Comparison of ENCODE assay signal across 1 cellular context in the genomic region with DNA sequence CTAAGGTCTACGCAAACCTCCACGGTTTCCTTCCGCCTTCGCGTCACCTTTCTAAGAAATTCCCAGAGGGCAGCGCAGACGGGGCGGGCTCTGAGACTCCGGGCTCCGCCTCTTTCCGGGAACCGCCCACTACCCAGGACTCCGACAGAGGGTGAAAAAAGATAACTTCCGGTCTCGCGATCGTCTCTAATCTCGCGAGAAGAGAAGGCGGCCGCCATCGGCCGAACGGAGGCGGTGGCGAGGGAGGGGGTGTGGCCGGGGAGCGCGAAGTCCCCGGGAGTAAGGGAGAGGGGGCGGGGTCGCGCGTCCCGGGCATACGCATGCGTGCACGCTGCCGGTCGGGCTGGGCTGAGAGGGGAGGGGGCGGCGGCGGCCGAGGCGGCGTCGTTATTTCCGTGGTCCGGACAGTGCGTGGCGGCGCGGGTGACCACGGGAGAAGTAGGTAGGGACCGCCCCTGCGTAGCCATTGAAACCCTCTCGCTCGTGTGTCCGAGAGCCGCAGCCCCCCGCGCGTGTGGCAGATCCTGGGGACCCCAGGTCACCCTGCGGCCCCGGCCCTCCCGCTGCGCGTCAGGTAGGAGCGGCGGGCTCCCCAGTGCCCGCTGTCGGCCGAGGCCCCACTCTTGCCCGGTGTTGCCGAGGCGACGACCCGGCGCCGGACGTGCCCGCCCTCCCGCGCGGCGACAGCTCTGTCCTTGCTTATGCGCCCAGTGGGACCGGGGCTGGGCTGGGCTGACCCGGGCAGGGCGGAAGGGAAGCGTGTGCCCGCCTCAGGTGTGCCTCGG.
TF ChIP-seq lines count a peak whose summit lies in the region.

A gene (plus strand): TSS at position 315 of the 785 bp plus-strand sequence. CDS start 1,014 bp downstream, outside the sequence.

TF ChIP-seq in HEK293, 187 proteins besides CTCF, POLR2A, EP300 and RAD21 (continued from another document and continues in another):
- peak; percentile 59; the same call in 1 of the 2 replicates for TF ChIP-seq ZNF561 (tag by site-specific recombination; IDR thresholded peaks at IDR 0.05; ENCODE audit: borderline replicate concordance)
- peak; percentile 97 for TF ChIP-seq KLF16 (tag by site-specific recombination; IDR thresholded peaks at IDR 0.05)
- TF ChIP-seq GLIS2 (tag by site-specific recombination; IDR thresholded peaks at IDR 0.05): peak; percentile 87
- TF ChIP-seq, protein P1, sequence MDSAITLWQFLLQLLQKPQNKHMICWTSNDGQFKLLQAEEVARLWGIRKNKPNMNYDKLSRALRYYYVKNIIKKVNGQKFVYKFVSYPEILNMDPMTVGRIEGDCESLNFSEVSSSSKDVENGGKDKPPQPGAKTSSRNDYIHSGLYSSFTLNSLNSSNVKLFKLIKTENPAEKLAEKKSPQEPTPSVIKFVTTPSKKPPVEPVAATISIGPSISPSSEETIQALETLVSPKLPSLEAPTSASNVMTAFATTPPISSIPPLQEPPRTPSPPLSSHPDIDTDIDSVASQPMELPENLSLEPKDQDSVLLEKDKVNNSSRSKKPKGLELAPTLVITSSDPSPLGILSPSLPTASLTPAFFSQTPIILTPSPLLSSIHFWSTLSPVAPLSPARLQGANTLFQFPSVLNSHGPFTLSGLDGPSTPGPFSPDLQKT (IDR thresholded peaks at IDR 0.05; ENCODE audit: borderline replicate concordance, low read depth, low read length): peak; percentile 59; the same call in 1 of the 2 replicates
- TF ChIP-seq EGR2 (tag by site-specific recombination; IDR thresholded peaks at IDR 0.05; ENCODE audit: low read depth): peak; percentile 83
- TF ChIP-seq, protein P2, sequence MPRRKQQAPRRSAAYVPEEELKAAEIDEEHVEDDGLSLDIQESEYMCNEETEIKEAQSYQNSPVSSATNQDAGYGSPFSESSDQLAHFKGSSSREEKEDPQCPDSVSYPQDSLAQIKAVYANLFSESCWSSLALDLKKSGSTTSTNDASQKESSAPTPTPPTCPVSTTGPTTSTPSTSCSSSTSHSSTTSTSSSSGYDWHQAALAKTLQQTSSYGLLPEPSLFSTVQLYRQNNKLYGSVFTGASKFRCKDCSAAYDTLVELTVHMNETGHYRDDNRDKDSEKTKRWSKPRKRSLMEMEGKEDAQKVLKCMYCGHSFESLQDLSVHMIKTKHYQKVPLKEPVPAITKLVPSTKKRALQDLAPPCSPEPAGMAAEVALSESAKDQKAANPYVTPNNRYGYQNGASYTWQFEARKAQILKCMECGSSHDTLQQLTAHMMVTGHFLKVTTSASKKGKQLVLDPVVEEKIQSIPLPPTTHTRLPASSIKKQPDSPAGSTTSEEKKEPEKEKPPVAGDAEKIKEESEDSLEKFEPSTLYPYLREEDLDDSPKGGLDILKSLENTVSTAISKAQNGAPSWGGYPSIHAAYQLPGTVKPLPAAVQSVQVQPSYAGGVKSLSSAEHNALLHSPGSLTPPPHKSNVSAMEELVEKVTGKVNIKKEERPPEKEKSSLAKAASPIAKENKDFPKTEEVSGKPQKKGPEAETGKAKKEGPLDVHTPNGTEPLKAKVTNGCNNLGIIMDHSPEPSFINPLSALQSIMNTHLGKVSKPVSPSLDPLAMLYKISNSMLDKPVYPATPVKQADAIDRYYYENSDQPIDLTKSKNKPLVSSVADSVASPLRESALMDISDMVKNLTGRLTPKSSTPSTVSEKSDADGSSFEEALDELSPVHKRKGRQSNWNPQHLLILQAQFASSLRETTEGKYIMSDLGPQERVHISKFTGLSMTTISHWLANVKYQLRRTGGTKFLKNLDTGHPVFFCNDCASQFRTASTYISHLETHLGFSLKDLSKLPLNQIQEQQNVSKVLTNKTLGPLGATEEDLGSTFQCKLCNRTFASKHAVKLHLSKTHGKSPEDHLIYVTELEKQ (tag by site-specific recombination; IDR thresholded peaks at IDR 0.05; ENCODE audit: borderline replicate concordance): peak; percentile 62; the same call in 1 of the 2 replicates
- TF ChIP-seq, protein P3, sequence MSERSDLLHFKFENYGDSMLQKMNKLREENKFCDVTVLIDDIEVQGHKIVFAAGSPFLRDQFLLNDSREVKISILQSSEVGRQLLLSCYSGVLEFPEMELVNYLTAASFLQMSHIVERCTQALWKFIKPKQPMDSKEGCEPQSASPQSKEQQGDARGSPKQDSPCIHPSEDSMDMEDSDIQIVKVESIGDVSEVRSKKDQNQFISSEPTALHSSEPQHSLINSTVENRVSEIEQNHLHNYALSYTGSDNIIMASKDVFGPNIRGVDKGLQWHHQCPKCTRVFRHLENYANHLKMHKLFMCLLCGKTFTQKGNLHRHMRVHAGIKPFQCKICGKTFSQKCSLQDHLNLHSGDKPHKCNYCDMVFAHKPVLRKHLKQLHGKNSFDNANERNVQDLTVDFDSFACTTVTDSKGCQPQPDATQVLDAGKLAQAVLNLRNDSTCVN (tag by site-specific recombination; optimal IDR thresholded peaks at IDR 0.05): peak; percentile 98
- TF ChIP-seq KLF1 (tag by site-specific recombination; IDR thresholded peaks at IDR 0.05): peak; percentile 53
- 0 out of 2 replicates have a peak, but pooled peaks have one; percentile 25 for TF ChIP-seq ZXDB (tag by site-specific recombination; IDR thresholded peaks at IDR 0.05)
- TF ChIP-seq ZNF654 (tag by site-specific recombination; IDR thresholded peaks at IDR 0.05; ENCODE audit: low read depth): no peak
- TF ChIP-seq, protein P4, sequence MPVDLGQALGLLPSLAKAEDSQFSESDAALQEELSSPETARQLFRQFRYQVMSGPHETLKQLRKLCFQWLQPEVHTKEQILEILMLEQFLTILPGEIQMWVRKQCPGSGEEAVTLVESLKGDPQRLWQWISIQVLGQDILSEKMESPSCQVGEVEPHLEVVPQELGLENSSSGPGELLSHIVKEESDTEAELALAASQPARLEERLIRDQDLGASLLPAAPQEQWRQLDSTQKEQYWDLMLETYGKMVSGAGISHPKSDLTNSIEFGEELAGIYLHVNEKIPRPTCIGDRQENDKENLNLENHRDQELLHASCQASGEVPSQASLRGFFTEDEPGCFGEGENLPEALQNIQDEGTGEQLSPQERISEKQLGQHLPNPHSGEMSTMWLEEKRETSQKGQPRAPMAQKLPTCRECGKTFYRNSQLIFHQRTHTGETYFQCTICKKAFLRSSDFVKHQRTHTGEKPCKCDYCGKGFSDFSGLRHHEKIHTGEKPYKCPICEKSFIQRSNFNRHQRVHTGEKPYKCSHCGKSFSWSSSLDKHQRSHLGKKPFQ (tag by site-specific recombination; IDR thresholded peaks at IDR 0.05): no peak
- TF ChIP-seq ZNF341 (tag by site-specific recombination; IDR thresholded peaks at IDR 0.05; ENCODE audit: low read depth): no peak
- peak; percentile 71; the same call in 1 of the 2 replicates for TF ChIP-seq GLIS1 (tag by site-specific recombination; IDR thresholded peaks at IDR 0.05)
- TF ChIP-seq, protein P5, sequence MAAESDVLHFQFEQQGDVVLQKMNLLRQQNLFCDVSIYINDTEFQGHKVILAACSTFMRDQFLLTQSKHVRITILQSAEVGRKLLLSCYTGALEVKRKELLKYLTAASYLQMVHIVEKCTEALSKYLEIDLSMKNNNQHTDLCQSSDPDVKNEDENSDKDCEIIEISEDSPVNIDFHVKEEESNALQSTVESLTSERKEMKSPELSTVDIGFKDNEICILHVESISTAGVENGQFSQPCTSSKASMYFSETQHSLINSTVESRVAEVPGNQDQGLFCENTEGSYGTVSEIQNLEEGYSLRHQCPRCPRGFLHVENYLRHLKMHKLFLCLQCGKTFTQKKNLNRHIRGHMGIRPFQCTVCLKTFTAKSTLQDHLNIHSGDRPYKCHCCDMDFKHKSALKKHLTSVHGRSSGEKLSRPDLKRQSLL (tag by site-specific recombination; IDR thresholded peaks at IDR 0.05): no peak
- TF ChIP-seq SP7 (tag by site-specific recombination; IDR thresholded peaks at IDR 0.05): peak; percentile 25
- TF ChIP-seq, protein P6, sequence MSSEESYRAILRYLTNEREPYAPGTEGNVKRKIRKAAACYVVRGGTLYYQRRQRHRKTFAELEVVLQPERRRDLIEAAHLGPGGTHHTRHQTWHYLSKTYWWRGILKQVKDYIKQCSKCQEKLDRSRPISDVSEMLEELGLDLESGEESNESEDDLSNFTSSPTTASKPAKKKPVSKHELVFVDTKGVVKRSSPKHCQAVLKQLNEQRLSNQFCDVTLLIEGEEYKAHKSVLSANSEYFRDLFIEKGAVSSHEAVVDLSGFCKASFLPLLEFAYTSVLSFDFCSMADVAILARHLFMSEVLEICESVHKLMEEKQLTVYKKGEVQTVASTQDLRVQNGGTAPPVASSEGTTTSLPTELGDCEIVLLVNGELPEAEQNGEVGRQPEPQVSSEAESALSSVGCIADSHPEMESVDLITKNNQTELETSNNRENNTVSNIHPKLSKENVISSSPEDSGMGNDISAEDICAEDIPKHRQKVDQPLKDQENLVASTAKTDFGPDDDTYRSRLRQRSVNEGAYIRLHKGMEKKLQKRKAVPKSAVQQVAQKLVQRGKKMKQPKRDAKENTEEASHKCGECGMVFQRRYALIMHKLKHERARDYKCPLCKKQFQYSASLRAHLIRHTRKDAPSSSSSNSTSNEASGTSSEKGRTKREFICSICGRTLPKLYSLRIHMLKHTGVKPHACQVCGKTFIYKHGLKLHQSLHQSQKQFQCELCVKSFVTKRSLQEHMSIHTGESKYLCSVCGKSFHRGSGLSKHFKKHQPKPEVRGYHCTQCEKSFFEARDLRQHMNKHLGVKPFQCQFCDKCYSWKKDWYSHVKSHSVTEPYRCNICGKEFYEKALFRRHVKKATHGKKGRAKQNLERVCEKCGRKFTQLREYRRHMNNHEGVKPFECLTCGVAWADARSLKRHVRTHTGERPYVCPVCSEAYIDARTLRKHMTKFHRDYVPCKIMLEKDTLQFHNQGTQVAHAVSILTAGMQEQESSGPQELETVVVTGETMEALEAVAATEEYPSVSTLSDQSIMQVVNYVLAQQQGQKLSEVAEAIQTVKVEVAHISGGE (tag by site-specific recombination; conservative IDR thresholded peaks at IDR 0.05; ENCODE audit: low read depth): peak; percentile 53
- TF ChIP-seq RBAK (tag by site-specific recombination; IDR thresholded peaks at IDR 0.05): no peak
- no peak; the same call in 1 of the 2 replicates for TF ChIP-seq ZNF350 (tag by site-specific recombination; IDR thresholded peaks at IDR 0.05)
- 0 out of 2 replicates have a peak, but pooled peaks have one; percentile 82 for TF ChIP-seq ZNF184 (tag by site-specific recombination; IDR thresholded peaks at IDR 0.05)
- peak; percentile 96 for TF ChIP-seq KLF10 (tag by site-specific recombination; IDR thresholded peaks at IDR 0.05)
- TF ChIP-seq ZNF112 (tag by site-specific recombination; IDR thresholded peaks at IDR 0.05): no peak
- no peak for TF ChIP-seq ZNF23 (tag by site-specific recombination; IDR thresholded peaks at IDR 0.05; ENCODE audit: borderline replicate concordance)
- TF ChIP-seq ZNF501 (tag by site-specific recombination; IDR thresholded peaks at IDR 0.05): peak; percentile 38; the same call in 1 of the 2 replicates
- TF ChIP-seq SP2 (tag by site-specific recombination; IDR thresholded peaks at IDR 0.05): peak; percentile 91
- TF ChIP-seq, protein P7, sequence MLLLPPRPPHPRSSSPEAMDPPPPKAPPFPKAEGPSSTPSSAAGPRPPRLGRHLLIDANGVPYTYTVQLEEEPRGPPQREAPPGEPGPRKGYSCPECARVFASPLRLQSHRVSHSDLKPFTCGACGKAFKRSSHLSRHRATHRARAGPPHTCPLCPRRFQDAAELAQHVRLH (tag by site-specific recombination; IDR thresholded peaks at IDR 0.05): peak; percentile 98
- 0 out of 2 replicates have a peak, but pooled peaks have one; percentile 7 for TF ChIP-seq SCRT2 (tag by site-specific recombination; IDR thresholded peaks at IDR 0.05)
- TF ChIP-seq ZNF157 (tag by site-specific recombination; IDR thresholded peaks at IDR 0.05): no peak
- TF ChIP-seq, protein P8, sequence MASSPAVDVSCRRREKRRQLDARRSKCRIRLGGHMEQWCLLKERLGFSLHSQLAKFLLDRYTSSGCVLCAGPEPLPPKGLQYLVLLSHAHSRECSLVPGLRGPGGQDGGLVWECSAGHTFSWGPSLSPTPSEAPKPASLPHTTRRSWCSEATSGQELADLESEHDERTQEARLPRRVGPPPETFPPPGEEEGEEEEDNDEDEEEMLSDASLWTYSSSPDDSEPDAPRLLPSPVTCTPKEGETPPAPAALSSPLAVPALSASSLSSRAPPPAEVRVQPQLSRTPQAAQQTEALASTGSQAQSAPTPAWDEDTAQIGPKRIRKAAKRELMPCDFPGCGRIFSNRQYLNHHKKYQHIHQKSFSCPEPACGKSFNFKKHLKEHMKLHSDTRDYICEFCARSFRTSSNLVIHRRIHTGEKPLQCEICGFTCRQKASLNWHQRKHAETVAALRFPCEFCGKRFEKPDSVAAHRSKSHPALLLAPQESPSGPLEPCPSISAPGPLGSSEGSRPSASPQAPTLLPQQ (tag by site-specific recombination; IDR thresholded peaks at IDR 0.05): peak; percentile 62; the same call in 1 of the 2 replicates
- TF ChIP-seq YY1 (tag by site-specific recombination; IDR thresholded peaks at IDR 0.05): peak; percentile 63
- TF ChIP-seq, protein P9, sequence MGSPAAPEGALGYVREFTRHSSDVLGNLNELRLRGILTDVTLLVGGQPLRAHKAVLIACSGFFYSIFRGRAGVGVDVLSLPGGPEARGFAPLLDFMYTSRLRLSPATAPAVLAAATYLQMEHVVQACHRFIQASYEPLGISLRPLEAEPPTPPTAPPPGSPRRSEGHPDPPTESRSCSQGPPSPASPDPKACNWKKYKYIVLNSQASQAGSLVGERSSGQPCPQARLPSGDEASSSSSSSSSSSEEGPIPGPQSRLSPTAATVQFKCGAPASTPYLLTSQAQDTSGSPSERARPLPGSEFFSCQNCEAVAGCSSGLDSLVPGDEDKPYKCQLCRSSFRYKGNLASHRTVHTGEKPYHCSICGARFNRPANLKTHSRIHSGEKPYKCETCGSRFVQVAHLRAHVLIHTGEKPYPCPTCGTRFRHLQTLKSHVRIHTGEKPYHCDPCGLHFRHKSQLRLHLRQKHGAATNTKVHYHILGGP (tag by site-specific recombination; IDR thresholded peaks at IDR 0.05): peak; percentile 100
- TF ChIP-seq ZBTB8A (tag by site-specific recombination; IDR thresholded peaks at IDR 0.05): peak; percentile 90
- TF ChIP-seq, protein P10, sequence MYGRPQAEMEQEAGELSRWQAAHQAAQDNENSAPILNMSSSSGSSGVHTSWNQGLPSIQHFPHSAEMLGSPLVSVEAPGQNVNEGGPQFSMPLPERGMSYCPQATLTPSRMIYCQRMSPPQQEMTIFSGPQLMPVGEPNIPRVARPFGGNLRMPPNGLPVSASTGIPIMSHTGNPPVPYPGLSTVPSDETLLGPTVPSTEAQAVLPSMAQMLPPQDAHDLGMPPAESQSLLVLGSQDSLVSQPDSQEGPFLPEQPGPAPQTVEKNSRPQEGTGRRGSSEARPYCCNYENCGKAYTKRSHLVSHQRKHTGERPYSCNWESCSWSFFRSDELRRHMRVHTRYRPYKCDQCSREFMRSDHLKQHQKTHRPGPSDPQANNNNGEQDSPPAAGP (tag by site-specific recombination; IDR thresholded peaks at IDR 0.05): 0 out of 2 replicates have a peak, but pooled peaks have one; percentile 59
- TF ChIP-seq ZNF335 (tag by site-specific recombination; conservative IDR thresholded peaks at IDR 0.05): 0 out of 2 replicates have a peak, but pooled peaks have one; percentile 61
